Comparison of ENCODE assay signal across 9 cellular contexts in the genomic region with DNA sequence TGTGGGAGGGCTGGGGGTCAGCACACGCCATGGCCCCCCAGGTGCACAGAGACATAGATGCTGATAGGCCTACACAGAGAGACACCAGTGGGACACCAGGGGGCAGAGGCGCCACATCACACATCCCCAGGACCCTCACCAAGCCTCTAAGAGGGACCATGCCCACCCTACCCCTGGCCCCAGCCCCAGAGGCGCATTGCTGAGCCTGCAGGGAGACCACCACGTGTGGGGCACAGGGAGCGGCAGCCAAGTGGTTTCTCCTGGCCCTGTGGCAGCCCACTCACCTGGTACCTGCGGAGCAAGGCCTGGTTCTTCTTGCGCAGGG. TPM values are rescaled to one million over a fixed set of nuclear protein-coding genes. Genes with fewer than 3 reads are reported as not detected.
A peak's percentile ranks its signal among the peaks of the same experiment; 100 is the strongest.
DNase-seq lines count a peak whose midpoint lies in the region; ATAC-seq and TF ChIP-seq lines count a peak whose summit lies in the region.
"Had no signal": no experiment of that assay in that cellular context is flagged by ENCODE, and none has a peak within 500 bp of the region (broad histone marks: within the 10 kb centered on the region; RNA-seq: fewer than 3 reads in every experiment).

No MANE protein-coding gene starts in this region.

- no peaks in the 10 kb centered on the region for H3K79me2 ChIP-seq in mesendoderm (ENCODE audit: control insufficient read depth, insufficient read depth, low read length)

- no peak overlapping the region for H3K27ac Mint-ChIP-seq in activated CD4-positive, alpha-beta T cell treated with anti-CD3 and anti-CD28 coated beads for 36 hours

- no peaks in the 10 kb centered on the region for H3K79me1 ChIP-seq in mesendoderm (ENCODE audit: low read length)

- CTCF ChIA-PET in activated CD4-positive, alpha-beta T cell treated with anti-CD3 and anti-CD28 coated beads for 36 hours (lab: Charles Lee), result interaction anchor here (0.6 to 11.4 kb wide), 13 partner anchors 12 to 180 kb away, joined by 3 to 151 read pairs (median 5); partner anchors contain the start of genes INAFM2 and PLCB2

- TF ChIP-seq CTCF in uterus (IDR thresholded peaks at IDR 0.05), result no peak

- TF ChIP-seq POLR2A in uterus (IDR thresholded peaks at IDR 0.05), result no peak

- H2BK120ac ChIP-seq in mesendoderm (ENCODE audit: low read depth, low read length), result no peak overlapping the region

- no CpG with 5 or more reads among the region's 7 CpGs for WGBS in mesendoderm (ENCODE audit: extremely low coverage, insufficient coverage, low lambda C conversion rate)

- intact Hi-C loops in uterus (cut with DNase I; ENCODE audit: low total_unique reads), result no loop called here
- intact Hi-C loops in activated CD4-positive, alpha-beta T cell treated with anti-CD3 and anti-CD28 coated beads for 36 hours (cut with DNase I, micrococcal nuclease), result loop anchor here in 1 of 2 experiments (2.0 kb wide), 1 partner anchor 33 kb away; the partner anchor contains the start of gene PLCB2

- no peaks in the 10 kb centered on the region for H3K9me3 ChIP-seq in uterus

- no peak overlapping the region for H3K9ac ChIP-seq in mesendoderm (ENCODE audit: low read length)

- H3K4me3 Mint-ChIP-seq in activated CD4-positive, alpha-beta T cell treated with anti-CD3 and anti-CD28 coated beads for 36 hours, result no peak overlapping the region

- no peaks in the 10 kb centered on the region for H3K9me3 Mint-ChIP-seq in activated CD4-positive, alpha-beta T cell treated with anti-CD3 and anti-CD28 coated beads for 36 hours (ENCODE audit: low read depth)

- H3K27me3 Mint-ChIP-seq in activated CD4-positive, alpha-beta T cell treated with anti-CD3 and anti-CD28 coated beads for 36 hours, result no peaks in the 10 kb centered on the region

- no peak overlapping the region for H4K5ac ChIP-seq in mesendoderm (ENCODE audit: low read length)

- no peak overlapping the region for H3K18ac ChIP-seq in mesendoderm (ENCODE audit: low read length)

- no peak overlapping the region for H4K8ac ChIP-seq in mesendoderm (ENCODE audit: low read depth, low read length)

- H3K4me2 ChIP-seq in mesendoderm (ENCODE audit: low read length), result no peak overlapping the region

- no peak overlapping the region for H3K4me3 ChIP-seq in mesendoderm (ENCODE audit: low read length)
- H3K4me3 ChIP-seq in uterus, result peak overlapping the region; percentile 32 to 41

- H3K4me1 ChIP-seq in mesendoderm (ENCODE audit: control insufficient read depth, low read depth, low read length) (no peaks in the 10 kb centered on the region), uterus (peaks cover 7 to 21% of the 10 kb centered on the region in 2 donors)

- H3K56ac ChIP-seq in mesendoderm (ENCODE audit: low read length), result peak overlapping the region; percentile 45

- ATAC-seq in activated CD4-positive, alpha-beta T cell treated with anti-CD3 and anti-CD28 coated beads for 36 hours, result no peak

- H3K27me3 ChIP-seq in mesendoderm (ENCODE audit: insufficient read depth, low read length, poor library complexity) (no peaks in the 10 kb centered on the region), uterus (no peaks in the 10 kb centered on the region)

- peaks cover 4% of the 10 kb centered on the region for H3K4me1 Mint-ChIP-seq in activated CD4-positive, alpha-beta T cell treated with anti-CD3 and anti-CD28 coated beads for 36 hours

- no peak overlapping the region for H3K27ac ChIP-seq in mesendoderm (ENCODE audit: low read depth, low read length)
- peak overlapping the region; percentile 96 to 97 for H3K27ac ChIP-seq in uterus

- DNase-seq in NCI-H1092 treated with DMSO at 0.1 percent for 48 hours (lab: John Stamatoyannopoulos, UW) (peak; percentile 4), NCI-H1092 (lab: John Stamatoyannopoulos, UW) (no peak), dermis blood vessel endothelial cell (peak; percentile 26), mesendoderm (no peak), uterus (no peak), AG08396 (ENCODE audit: low spot score) (no peak), GDM1 (lab: John Stamatoyannopoulos, UW) (no peak)
- no peak for DNase-seq in activated CD4-positive, alpha-beta T cell treated with anti-CD3 and anti-CD28 coated beads for 36 hours
- DNase-seq: NCI-H510A treated with DMSO at 0.1 percent for 48 hours had no signal

- no peak overlapping the region for H3K23ac ChIP-seq in mesendoderm (ENCODE audit: low read length)

- H2AK5ac ChIP-seq in mesendoderm (ENCODE audit: low read length), result no peak overlapping the region

- H2BK15ac ChIP-seq in mesendoderm (replicated peaks; ENCODE audit: low read depth), result no peak overlapping the region

- no peak overlapping the region for H2BK5ac ChIP-seq in mesendoderm (ENCODE audit: low read length)

- no peaks in the 10 kb centered on the region for H3K36me3 ChIP-seq in mesendoderm (ENCODE audit: control insufficient read depth, insufficient read depth, low read length)
- no peaks in the 10 kb centered on the region for H3K36me3 ChIP-seq in uterus

- H3K4ac ChIP-seq in mesendoderm (ENCODE audit: low read depth, low read length), result no peak overlapping the region

- POLR2A ChIA-PET in activated CD4-positive, alpha-beta T cell treated with anti-CD3 and anti-CD28 coated beads for 36 hours (lab: Charles Lee), result interaction anchor here (0.7 kb wide), 1 partner anchor 41 kb away, joined by 3 read pairs; no protein-coding TSS in a partner anchor

- H3K36me3 Mint-ChIP-seq in activated CD4-positive, alpha-beta T cell treated with anti-CD3 and anti-CD28 coated beads for 36 hours (ENCODE audit: low read depth), result no peaks in the 10 kb centered on the region

RNA-seq across cellular contexts. Expression of gene CCDC9B, which starts 1.2 kb away (rescaled TPM):
- total RNA-seq in dermis blood vessel endothelial cell, result 10.0 and 21.9 TPM in 2 replicates
- 0.44 TPM for polyA plus RNA-seq in mesendoderm (2013, experiment 1 of 2)
- polyA plus RNA-seq in mesendoderm (2013, experiment 2 of 2), result 0.29 TPM
- total RNA-seq in uterus, result 10 to 100 TPM in 1 of 4 donors, 1 to 10 TPM in 3; 2.4 to 43.8 (median 6.6) TPM
- total RNA-seq in activated CD4-positive, alpha-beta T cell treated with anti-CD3 and anti-CD28 coated beads for 36 hours, result under 1 TPM; 0.65 to 0.98 TPM

RNA-seq across cellular contexts. Expression of gene PHGR1, which starts 11.2 kb away (rescaled TPM):
- not detected in 2 replicates for total RNA-seq in dermis blood vessel endothelial cell
- polyA plus RNA-seq in mesendoderm (2013, experiment 1 of 2), result not detected
- not detected for polyA plus RNA-seq in mesendoderm (2013, experiment 2 of 2)
- 1 to 10 TPM in 1 of 4 donors, not detected in 3; 1.8 TPM for total RNA-seq in uterus
- not detected for total RNA-seq in activated CD4-positive, alpha-beta T cell treated with anti-CD3 and anti-CD28 coated beads for 36 hours

RNA-seq across cellular contexts. Expression of gene INAFM2, which starts 16.1 kb away (rescaled TPM):
- 14.9 and 20.3 TPM in 2 replicates for total RNA-seq in dermis blood vessel endothelial cell
- polyA plus RNA-seq in mesendoderm (2013, experiment 1 of 2), result 17.9 TPM
- polyA plus RNA-seq in mesendoderm (2013, experiment 2 of 2), result 17.4 TPM
- 10 to 100 TPM in 2 of 4 donors, 1 to 10 TPM in 2; 3.2 to 68.1 (median 8.9) TPM for total RNA-seq in uterus
- 10 to 100 TPM in 1 of 2 experiments, 1 to 10 TPM in 1; 9.9 to 11.2 TPM for total RNA-seq in activated CD4-positive, alpha-beta T cell treated with anti-CD3 and anti-CD28 coated beads for 36 hours

RNA-seq across cellular contexts. Expression of gene DISP2, which starts 18.4 kb away (rescaled TPM):
- 0.09 and 0.17 TPM in 2 replicates for total RNA-seq in dermis blood vessel endothelial cell
- 1.6 TPM for polyA plus RNA-seq in mesendoderm (2013, experiment 1 of 2)
- 1.1 TPM for polyA plus RNA-seq in mesendoderm (2013, experiment 2 of 2)
- total RNA-seq in uterus, result under 1 TPM in 2 of 4 donors, not detected in 2; 0.14 to 0.85 TPM
- under 1 TPM; 0.02 to 0.04 TPM for total RNA-seq in activated CD4-positive, alpha-beta T cell treated with anti-CD3 and anti-CD28 coated beads for 36 hours

RNA-seq across cellular contexts. Expression of gene PLCB2, which starts 31.8 kb away (rescaled TPM):
- total RNA-seq in dermis blood vessel endothelial cell (under 0.01 and 0.05 TPM in 2 replicates), uterus (10 to 100 TPM in 2 of 4 donors, 1 to 10 TPM in 2; 3.5 to 19.0 (median 9.3) TPM)
- 7.6 TPM for polyA plus RNA-seq in mesendoderm (2013, experiment 1 of 2)
- 7.0 TPM for polyA plus RNA-seq in mesendoderm (2013, experiment 2 of 2)
- 10 to 100 TPM; 67.9 to 86.8 TPM for total RNA-seq in activated CD4-positive, alpha-beta T cell treated with anti-CD3 and anti-CD28 coated beads for 36 hours

Comparison
In these comparisons a context has a peak if more than half of its experiments do, and no peak if none do; other contexts are left out.
1. DNase-seq: peak in NCI-H1092 treated with DMSO at 0.1 percent for 48 hours (single experiment) and dermis blood vessel endothelial cell (single experiment); none in NCI-H1092 (single experiment), mesendoderm (single experiment), uterus (0 of 2), AG08396 (single experiment), GDM1 (single experiment) and activated CD4-positive, alpha-beta T cell treated with anti-CD3 and anti-CD28 coated beads for 36 hours (single experiment).